In the genomic region with DNA sequence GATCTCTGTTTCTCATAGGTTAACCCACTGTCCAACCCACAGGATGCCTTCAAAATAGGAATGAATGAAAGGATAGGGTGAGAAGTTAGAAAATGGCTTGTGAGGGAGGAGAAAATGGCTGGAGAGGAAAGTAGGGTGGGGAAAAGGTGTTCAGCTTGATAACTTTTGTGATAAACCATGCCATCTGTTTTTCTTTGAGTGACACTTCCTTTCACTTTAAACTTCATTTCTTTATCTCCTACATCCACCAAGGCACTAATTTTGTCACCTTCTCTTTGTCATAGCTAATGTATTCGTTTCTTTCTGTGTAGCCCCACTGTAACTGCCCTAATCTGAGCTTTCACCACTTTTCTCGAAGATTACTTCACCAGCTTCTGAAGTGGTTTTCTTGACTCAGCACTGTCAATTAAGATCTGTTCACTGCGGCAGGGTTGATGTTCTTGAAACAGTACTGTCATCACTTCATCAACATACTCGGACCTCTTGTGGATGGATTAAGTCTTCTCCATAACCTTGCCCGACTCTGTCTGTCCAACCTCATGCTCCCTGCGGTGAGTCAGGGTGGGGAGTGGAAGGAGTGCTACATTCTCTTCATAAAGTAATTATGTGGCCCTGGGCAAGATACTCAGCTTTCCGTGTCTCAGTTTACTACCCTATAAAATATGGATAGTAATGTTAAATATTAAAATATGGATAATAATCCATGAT, we compare ENCODE assay signal across 1 cellular context.
TF ChIP-seq lines count a peak whose summit lies in the region.

No MANE protein-coding gene starts in this region.

TF ChIP-seq in K562, 482 proteins besides CTCF, POLR2A, EP300 and RAD21 (continued from another document and continues in another):
- TF ChIP-seq, protein P1, sequence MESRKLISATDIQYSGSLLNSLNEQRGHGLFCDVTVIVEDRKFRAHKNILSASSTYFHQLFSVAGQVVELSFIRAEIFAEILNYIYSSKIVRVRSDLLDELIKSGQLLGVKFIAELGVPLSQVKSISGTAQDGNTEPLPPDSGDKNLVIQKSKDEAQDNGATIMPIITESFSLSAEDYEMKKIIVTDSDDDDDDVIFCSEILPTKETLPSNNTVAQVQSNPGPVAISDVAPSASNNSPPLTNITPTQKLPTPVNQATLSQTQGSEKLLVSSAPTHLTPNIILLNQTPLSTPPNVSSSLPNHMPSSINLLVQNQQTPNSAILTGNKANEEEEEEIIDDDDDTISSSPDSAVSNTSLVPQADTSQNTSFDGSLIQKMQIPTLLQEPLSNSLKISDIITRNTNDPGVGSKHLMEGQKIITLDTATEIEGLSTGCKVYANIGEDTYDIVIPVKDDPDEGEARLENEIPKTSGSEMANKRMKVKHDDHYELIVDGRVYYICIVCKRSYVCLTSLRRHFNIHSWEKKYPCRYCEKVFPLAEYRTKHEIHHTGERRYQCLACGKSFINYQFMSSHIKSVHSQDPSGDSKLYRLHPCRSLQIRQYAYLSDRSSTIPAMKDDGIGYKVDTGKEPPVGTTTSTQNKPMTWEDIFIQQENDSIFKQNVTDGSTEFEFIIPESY (CRISPR knock-in tag; IDR thresholded peaks at IDR 0.05), result 0 out of 2 replicates have a peak, but pooled peaks have one; percentile 26
- TF ChIP-seq ARID1B (IDR thresholded peaks at IDR 0.05), result peak; percentile 99
- TF ChIP-seq, protein P2, sequence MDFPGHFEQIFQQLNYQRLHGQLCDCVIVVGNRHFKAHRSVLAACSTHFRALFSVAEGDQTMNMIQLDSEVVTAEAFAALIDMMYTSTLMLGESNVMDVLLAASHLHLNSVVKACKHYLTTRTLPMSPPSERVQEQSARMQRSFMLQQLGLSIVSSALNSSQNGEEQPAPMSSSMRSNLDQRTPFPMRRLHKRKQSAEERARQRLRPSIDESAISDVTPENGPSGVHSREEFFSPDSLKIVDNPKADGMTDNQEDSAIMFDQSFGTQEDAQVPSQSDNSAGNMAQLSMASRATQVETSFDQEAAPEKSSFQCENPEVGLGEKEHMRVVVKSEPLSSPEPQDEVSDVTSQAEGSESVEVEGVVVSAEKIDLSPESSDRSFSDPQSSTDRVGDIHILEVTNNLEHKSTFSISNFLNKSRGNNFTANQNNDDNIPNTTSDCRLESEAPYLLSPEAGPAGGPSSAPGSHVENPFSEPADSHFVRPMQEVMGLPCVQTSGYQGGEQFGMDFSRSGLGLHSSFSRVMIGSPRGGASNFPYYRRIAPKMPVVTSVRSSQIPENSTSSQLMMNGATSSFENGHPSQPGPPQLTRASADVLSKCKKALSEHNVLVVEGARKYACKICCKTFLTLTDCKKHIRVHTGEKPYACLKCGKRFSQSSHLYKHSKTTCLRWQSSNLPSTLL (IDR thresholded peaks at IDR 0.05), result peak; percentile 61; the same call in 1 of the 2 replicates
- no peak for TF ChIP-seq ZSCAN32 (CRISPR knock-in tag; IDR thresholded peaks at IDR 0.05)
- TF ChIP-seq CEBPG (CRISPR knock-in tag; IDR thresholded peaks at IDR 0.05), result peak; percentile 82
- TF ChIP-seq CEBPG (tag; conservative IDR thresholded peaks at IDR 0.05 in 1 of 2, IDR thresholded peaks at IDR 0.05 in 1 of 2), result peak; percentile 89
- TF ChIP-seq MCM3 (IDR thresholded peaks at IDR 0.05), result no peak
- TF ChIP-seq SREBF1 (IDR thresholded peaks at IDR 0.05; ENCODE audit: borderline replicate concordance, low read depth, low read length), result no peak
- TF ChIP-seq DIDO1 (tag; IDR thresholded peaks at IDR 0.05; ENCODE audit: low read depth), result no peak
- peak; percentile 78 for TF ChIP-seq EP400 (IDR thresholded peaks at IDR 0.05)
- TF ChIP-seq, protein P3, sequence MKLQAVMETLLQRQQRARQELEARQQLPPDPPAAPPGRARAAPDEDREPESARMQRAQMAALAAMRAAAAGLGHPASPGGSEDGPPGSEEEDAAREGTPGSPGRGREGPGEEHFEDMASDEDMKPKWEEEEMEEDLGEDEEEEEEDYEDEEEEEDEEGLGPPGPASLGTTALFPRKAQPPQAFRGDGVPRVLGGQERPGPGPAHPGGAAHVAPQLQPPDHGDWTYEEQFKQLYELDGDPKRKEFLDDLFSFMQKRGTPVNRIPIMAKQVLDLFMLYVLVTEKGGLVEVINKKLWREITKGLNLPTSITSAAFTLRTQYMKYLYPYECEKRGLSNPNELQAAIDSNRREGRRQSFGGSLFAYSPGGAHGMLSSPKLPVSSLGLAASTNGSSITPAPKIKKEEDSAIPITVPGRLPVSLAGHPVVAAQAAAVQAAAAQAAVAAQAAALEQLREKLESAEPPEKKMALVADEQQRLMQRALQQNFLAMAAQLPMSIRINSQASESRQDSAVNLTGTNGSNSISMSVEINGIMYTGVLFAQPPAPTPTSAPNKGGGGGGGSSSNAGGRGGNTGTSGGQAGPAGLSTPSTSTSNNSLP (IDR thresholded peaks at IDR 0.05; ENCODE audit: borderline replicate concordance, low read depth, low read length), result peak; percentile 86
- no peak for TF ChIP-seq ZBTB8A (IDR thresholded peaks at IDR 0.05; ENCODE audit: partially characterized antibody)
- TF ChIP-seq NR4A1 (CRISPR knock-in tag; IDR thresholded peaks at IDR 0.05), result no peak
- TF ChIP-seq NR4A1 (tag; IDR thresholded peaks at IDR 0.05), result no peak
- no peak for TF ChIP-seq ZNF165 (CRISPR knock-in tag; IDR thresholded peaks at IDR 0.05; ENCODE audit: borderline replicate concordance)
- TF ChIP-seq SAFB (IDR thresholded peaks at IDR 0.05; ENCODE audit: borderline replicate concordance, low read depth, low read length), result no peak
- TF ChIP-seq ZNF175 (CRISPR knock-in tag; IDR thresholded peaks at IDR 0.05; ENCODE audit: low read depth), result peak; percentile 64; the same call in 1 of the 2 replicates
- TF ChIP-seq NR2C1 (IDR thresholded peaks at IDR 0.05), result no peak
- peak; percentile 46; the same call in 1 of the 2 replicates for TF ChIP-seq NR2C1 (tag; IDR thresholded peaks at IDR 0.05)
- no peak for TF ChIP-seq HNRNPUL1 (IDR thresholded peaks at IDR 0.05; ENCODE audit: low read length)
- TF ChIP-seq, protein P4, sequence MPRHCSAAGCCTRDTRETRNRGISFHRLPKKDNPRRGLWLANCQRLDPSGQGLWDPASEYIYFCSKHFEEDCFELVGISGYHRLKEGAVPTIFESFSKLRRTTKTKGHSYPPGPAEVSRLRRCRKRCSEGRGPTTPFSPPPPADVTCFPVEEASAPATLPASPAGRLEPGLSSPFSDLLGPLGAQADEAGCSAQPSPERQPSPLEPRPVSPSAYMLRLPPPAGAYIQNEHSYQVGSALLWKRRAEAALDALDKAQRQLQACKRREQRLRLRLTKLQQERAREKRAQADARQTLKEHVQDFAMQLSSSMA (CRISPR knock-in tag; IDR thresholded peaks at IDR 0.05), result no peak
- peak; percentile 70 for TF ChIP-seq JUN (IDR thresholded peaks at IDR 0.05; ENCODE audit: borderline replicate concordance, low read depth, low read length)
- no peak for TF ChIP-seq JUN (CRISPR knock-in tag; IDR thresholded peaks at IDR 0.05; ENCODE audit: borderline replicate concordance)
- no peak for TF ChIP-seq STAG1 (CRISPR knock-in tag; IDR thresholded peaks at IDR 0.05; ENCODE audit: borderline replicate concordance)
- TF ChIP-seq CBFB (CRISPR knock-in tag; IDR thresholded peaks at IDR 0.05), result no peak
- TF ChIP-seq, protein P5, sequence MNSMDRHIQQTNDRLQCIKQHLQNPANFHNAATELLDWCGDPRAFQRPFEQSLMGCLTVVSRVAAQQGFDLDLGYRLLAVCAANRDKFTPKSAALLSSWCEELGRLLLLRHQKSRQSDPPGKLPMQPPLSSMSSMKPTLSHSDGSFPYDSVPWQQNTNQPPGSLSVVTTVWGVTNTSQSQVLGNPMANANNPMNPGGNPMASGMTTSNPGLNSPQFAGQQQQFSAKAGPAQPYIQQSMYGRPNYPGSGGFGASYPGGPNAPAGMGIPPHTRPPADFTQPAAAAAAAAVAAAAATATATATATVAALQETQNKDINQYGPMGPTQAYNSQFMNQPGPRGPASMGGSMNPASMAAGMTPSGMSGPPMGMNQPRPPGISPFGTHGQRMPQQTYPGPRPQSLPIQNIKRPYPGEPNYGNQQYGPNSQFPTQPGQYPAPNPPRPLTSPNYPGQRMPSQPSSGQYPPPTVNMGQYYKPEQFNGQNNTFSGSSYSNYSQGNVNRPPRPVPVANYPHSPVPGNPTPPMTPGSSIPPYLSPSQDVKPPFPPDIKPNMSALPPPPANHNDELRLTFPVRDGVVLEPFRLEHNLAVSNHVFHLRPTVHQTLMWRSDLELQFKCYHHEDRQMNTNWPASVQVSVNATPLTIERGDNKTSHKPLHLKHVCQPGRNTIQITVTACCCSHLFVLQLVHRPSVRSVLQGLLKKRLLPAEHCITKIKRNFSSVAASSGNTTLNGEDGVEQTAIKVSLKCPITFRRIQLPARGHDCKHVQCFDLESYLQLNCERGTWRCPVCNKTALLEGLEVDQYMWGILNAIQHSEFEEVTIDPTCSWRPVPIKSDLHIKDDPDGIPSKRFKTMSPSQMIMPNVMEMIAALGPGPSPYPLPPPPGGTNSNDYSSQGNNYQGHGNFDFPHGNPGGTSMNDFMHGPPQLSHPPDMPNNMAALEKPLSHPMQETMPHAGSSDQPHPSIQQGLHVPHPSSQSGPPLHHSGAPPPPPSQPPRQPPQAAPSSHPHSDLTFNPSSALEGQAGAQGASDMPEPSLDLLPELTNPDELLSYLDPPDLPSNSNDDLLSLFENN (IDR thresholded peaks at IDR 0.05; ENCODE audit: low read depth in 2 of 2, low read length in 2 of 2), result peak in 1 of 2 experiments; percentile 75; a peak in 2 of 4 replicates
- TF ChIP-seq SIX5 (IDR thresholded peaks at IDR 0.05; ENCODE audit: borderline replicate concordance in 1 of 2, insufficient read depth in 1 of 2, low read depth in 1 of 2, low read length in 2 of 2), result no peak
- peak; percentile 92 for TF ChIP-seq FOXM1 (IDR thresholded peaks at IDR 0.05; ENCODE audit: low read depth)
- TF ChIP-seq FOXM1 (CRISPR knock-in tag; IDR thresholded peaks at IDR 0.05; ENCODE audit: low read depth), result no peak
- TF ChIP-seq, protein P6, sequence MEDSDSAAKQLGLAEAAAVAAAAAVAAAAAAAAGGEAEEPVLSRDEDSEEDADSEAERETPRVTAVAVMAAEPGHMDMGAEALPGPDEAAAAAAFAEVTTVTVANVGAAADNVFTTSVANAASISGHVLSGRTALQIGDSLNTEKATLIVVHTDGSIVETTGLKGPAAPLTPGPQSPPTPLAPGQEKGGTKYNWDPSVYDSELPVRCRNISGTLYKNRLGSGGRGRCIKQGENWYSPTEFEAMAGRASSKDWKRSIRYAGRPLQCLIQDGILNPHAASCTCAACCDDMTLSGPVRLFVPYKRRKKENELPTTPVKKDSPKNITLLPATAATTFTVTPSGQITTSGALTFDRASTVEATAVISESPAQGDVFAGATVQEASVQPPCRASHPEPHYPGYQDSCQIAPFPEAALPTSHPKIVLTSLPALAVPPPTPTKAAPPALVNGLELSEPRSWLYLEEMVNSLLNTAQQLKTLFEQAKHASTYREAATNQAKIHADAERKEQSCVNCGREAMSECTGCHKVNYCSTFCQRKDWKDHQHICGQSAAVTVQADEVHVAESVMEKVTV (CRISPR knock-in tag; IDR thresholded peaks at IDR 0.05), result no peak
- no peak for TF ChIP-seq ZNF586 (CRISPR knock-in tag; conservative IDR thresholded peaks at IDR 0.05)
- TF ChIP-seq ZNF584 (CRISPR knock-in tag; IDR thresholded peaks at IDR 0.05; ENCODE audit: low read depth), result peak; percentile 24; the same call in 1 of the 2 replicates
- TF ChIP-seq CBX2 (IDR thresholded peaks at IDR 0.05; ENCODE audit: insufficient read depth, low read length, poor library complexity, severe bottlenecking), result no peak
- TF ChIP-seq, protein P7, sequence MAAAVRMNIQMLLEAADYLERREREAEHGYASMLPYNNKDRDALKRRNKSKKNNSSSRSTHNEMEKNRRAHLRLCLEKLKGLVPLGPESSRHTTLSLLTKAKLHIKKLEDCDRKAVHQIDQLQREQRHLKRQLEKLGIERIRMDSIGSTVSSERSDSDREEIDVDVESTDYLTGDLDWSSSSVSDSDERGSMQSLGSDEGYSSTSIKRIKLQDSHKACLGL (CRISPR knock-in tag; IDR thresholded peaks at IDR 0.05; ENCODE audit: borderline replicate concordance, poor library complexity, severe bottlenecking), result no peak
- no peak for TF ChIP-seq FUS (optimal IDR thresholded peaks at IDR 0.05; ENCODE audit: low read depth, low read length)
- TF ChIP-seq, protein P8, sequence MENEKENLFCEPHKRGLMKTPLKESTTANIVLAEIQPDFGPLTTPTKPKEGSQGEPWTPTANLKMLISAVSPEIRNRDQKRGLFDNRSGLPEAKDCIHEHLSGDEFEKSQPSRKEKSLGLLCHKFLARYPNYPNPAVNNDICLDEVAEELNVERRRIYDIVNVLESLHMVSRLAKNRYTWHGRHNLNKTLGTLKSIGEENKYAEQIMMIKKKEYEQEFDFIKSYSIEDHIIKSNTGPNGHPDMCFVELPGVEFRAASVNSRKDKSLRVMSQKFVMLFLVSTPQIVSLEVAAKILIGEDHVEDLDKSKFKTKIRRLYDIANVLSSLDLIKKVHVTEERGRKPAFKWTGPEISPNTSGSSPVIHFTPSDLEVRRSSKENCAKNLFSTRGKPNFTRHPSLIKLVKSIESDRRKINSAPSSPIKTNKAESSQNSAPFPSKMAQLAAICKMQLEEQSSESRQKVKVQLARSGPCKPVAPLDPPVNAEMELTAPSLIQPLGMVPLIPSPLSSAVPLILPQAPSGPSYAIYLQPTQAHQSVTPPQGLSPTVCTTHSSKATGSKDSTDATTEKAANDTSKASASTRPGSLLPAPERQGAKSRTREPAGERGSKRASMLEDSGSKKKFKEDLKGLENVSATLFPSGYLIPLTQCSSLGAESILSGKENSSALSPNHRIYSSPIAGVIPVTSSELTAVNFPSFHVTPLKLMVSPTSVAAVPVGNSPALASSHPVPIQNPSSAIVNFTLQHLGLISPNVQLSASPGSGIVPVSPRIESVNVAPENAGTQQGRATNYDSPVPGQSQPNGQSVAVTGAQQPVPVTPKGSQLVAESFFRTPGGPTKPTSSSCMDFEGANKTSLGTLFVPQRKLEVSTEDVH (IDR thresholded peaks at IDR 0.05; ENCODE audit: low read depth, partially characterized antibody), result peak; percentile 61
- TF ChIP-seq, protein P9, sequence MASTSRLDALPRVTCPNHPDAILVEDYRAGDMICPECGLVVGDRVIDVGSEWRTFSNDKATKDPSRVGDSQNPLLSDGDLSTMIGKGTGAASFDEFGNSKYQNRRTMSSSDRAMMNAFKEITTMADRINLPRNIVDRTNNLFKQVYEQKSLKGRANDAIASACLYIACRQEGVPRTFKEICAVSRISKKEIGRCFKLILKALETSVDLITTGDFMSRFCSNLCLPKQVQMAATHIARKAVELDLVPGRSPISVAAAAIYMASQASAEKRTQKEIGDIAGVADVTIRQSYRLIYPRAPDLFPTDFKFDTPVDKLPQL (IDR thresholded peaks at IDR 0.05; ENCODE audit: extremely low read depth, insufficient read length), result no peak
- TF ChIP-seq, protein P10, sequence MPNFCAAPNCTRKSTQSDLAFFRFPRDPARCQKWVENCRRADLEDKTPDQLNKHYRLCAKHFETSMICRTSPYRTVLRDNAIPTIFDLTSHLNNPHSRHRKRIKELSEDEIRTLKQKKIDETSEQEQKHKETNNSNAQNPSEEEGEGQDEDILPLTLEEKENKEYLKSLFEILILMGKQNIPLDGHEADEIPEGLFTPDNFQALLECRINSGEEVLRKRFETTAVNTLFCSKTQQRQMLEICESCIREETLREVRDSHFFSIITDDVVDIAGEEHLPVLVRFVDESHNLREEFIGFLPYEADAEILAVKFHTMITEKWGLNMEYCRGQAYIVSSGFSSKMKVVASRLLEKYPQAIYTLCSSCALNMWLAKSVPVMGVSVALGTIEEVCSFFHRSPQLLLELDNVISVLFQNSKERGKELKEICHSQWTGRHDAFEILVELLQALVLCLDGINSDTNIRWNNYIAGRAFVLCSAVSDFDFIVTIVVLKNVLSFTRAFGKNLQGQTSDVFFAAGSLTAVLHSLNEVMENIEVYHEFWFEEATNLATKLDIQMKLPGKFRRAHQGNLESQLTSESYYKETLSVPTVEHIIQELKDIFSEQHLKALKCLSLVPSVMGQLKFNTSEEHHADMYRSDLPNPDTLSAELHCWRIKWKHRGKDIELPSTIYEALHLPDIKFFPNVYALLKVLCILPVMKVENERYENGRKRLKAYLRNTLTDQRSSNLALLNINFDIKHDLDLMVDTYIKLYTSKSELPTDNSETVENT (CRISPR knock-in tag; IDR thresholded peaks at IDR 0.05), result no peak
